13 cellular contexts compared by ENCODE assay signal in genomic region chr15:44775923-44776322, GRCh38. TPM values are rescaled to one million over a fixed set of nuclear protein-coding genes. Genes with fewer than 3 reads are reported as not detected.
DNase-seq lines count a peak whose midpoint lies in the region; ATAC-seq and TF ChIP-seq lines count a peak whose summit lies in the region.
"Had no signal": no experiment of that assay in that cellular context is flagged by ENCODE, and none has a peak within 500 bp of the region (broad histone marks: within the 10 kb centered on the region; RNA-seq: fewer than 3 reads in every experiment).

No MANE protein-coding gene starts in this region.

- CTCF ChIA-PET in RWPE1 (lab: Yijun Ruan, JAX): interaction anchor here (0.6 kb wide), 1 partner anchor 11 kb away, joined by 5 read pairs; no protein-coding TSS in a partner anchor

- H3K27ac Mint-ChIP-seq in activated naive CD8-positive, alpha-beta T cell treated with anti-CD3 and anti-CD28 coated beads, Interleukin-2, amount 50 U/mL, for 24 hours: no peak overlapping the region
- H3K27ac Mint-ChIP-seq: activated naive CD4-positive, alpha-beta T cell treated with anti-CD3 and anti-CD28 coated beads, Interleukin-2, amount 50 U/mL, for 72 hours; CD14-positive monocyte had no signal

- H3K27ac ChIP-seq in RWPE1 (no peak overlapping the region), hepatocyte (no peak overlapping the region)
- H3K27ac ChIP-seq: thyroid gland had no signal

- DNase-seq in DMS79 treated with DMSO at 0.1 percent for 48 hours (lab: John Stamatoyannopoulos, UW): peak; percentile 38
- peak; percentile 63 for DNase-seq in NCI-H128 (lab: John Stamatoyannopoulos, UW; ENCODE audit: unreplicated experiment)
- DNase-seq in RWPE1 (ENCODE audit: low spot score): peak; percentile 18
- peak; percentile 58 for DNase-seq in hepatocyte (ENCODE audit: low spot score)
- DNase-seq in left lobe of liver (ENCODE audit: low spot score): no peak
- DNase-seq in activated naive CD8-positive, alpha-beta T cell treated with anti-CD3 and anti-CD28 coated beads, Interleukin-2, amount 50 U/mL, for 24 hours: no peak
- DNase-seq in SIG-M5 treated with dmso at 0.1 percent for 504 hours (lab: John Stamatoyannopoulos, UW; ENCODE audit: unreplicated experiment): no peak
- DNase-seq: activated CD4-positive, alpha-beta T cell treated with anti-CD3 and anti-CD28 coated beads for 4 hours; thyroid gland had no signal

- peaks cover 14% of the 10 kb centered on the region for H3K36me3 Mint-ChIP-seq in activated naive CD8-positive, alpha-beta T cell treated with anti-CD3 and anti-CD28 coated beads, Interleukin-2, amount 50 U/mL, for 24 hours (ENCODE audit: low read depth)
- H3K36me3 Mint-ChIP-seq: CD14-positive monocyte had no signal

- H3K9me3 Mint-ChIP-seq in activated naive CD8-positive, alpha-beta T cell treated with anti-CD3 and anti-CD28 coated beads, Interleukin-2, amount 50 U/mL, for 24 hours: peaks cover 11% of the 10 kb centered on the region

- H3K79me2 ChIP-seq in hepatocyte: no peaks in the 10 kb centered on the region

- no peaks in the 10 kb centered on the region for H3K4me1 Mint-ChIP-seq in activated naive CD8-positive, alpha-beta T cell treated with anti-CD3 and anti-CD28 coated beads, Interleukin-2, amount 50 U/mL, for 24 hours
- H3K4me1 Mint-ChIP-seq: CD14-positive monocyte had no signal

- H2AFZ ChIP-seq in hepatocyte: no peak overlapping the region

- no peak overlapping the region for H3K4me3 ChIP-seq in hepatocyte
- H3K4me3 ChIP-seq: thyroid gland had no signal

- no peaks in the 10 kb centered on the region for H3K36me3 ChIP-seq in hepatocyte (replicated peaks; ENCODE audit: insufficient read depth, low read depth)
- H3K36me3 ChIP-seq: thyroid gland had no signal

- H3K9me2 ChIP-seq in hepatocyte (replicated peaks; ENCODE audit: insufficient read depth): no peaks in the 10 kb centered on the region

- POLR2A ChIA-PET in RWPE1 (lab: Yijun Ruan, JAX; ENCODE audit: low non-redundant PET): interaction anchor here (0.6 kb wide), 1 partner anchor 64 kb away, joined by 3 read pairs; no protein-coding TSS in a partner anchor

- H3K4me3 Mint-ChIP-seq in activated naive CD8-positive, alpha-beta T cell treated with anti-CD3 and anti-CD28 coated beads, Interleukin-2, amount 50 U/mL, for 24 hours: no peak overlapping the region
- H3K4me3 Mint-ChIP-seq: CD14-positive monocyte, neural crest cell had no signal

- WGBS in hepatocyte (ENCODE audit: low lambda C conversion rate, missing lambda C conversion rate): 78% methylated on average over 3 of the region's 3 CpGs

- no peaks in the 10 kb centered on the region for H3K27me3 Mint-ChIP-seq in activated naive CD8-positive, alpha-beta T cell treated with anti-CD3 and anti-CD28 coated beads, Interleukin-2, amount 50 U/mL, for 24 hours

- no peaks in the 10 kb centered on the region for H3K4me1 ChIP-seq in hepatocyte (ENCODE audit: insufficient read depth)
- H3K4me1 ChIP-seq: thyroid gland had no signal

- ATAC-seq in left lobe of liver: no peak
- no peak for ATAC-seq in activated naive CD8-positive, alpha-beta T cell treated with anti-CD3 and anti-CD28 coated beads, Interleukin-2, amount 50 U/mL, for 24 hours
- no peak for ATAC-seq in HG02884 (IDR thresholded peaks at IDR 0.05; ENCODE audit: unreplicated experiment)
- ATAC-seq: activated naive CD4-positive, alpha-beta T cell treated with anti-CD3 and anti-CD28 coated beads, Interleukin-2, amount 50 U/mL, for 72 hours had no signal

- H3K27me3 ChIP-seq in hepatocyte: no peaks in the 10 kb centered on the region
- H3K27me3 ChIP-seq: thyroid gland had no signal

- no peak overlapping the region for H3K4me2 ChIP-seq in hepatocyte

- H4K20me1 ChIP-seq in hepatocyte (ENCODE audit: insufficient read depth, poor library complexity, severe bottlenecking): no peaks in the 10 kb centered on the region

- TF ChIP-seq CTCF in RWPE1 (conservative IDR thresholded peaks at IDR 0.05; ENCODE audit: low read depth) (no peak), hepatocyte (IDR thresholded peaks at IDR 0.05; ENCODE audit: poor library complexity) (no peak)

- no peaks in the 10 kb centered on the region for H3K9me3 ChIP-seq in hepatocyte (ENCODE audit: low read depth)
- H3K9me3 ChIP-seq: thyroid gland had no signal

RNA-seq across cellular contexts. Expression of gene TRIM69, which starts 39.6 kb away (rescaled TPM):
- total RNA-seq in hepatocyte: 10.8 and 11.0 TPM in 2 replicates
- 6.5 and 9.7 TPM in 2 replicates for polyA plus RNA-seq in hepatocyte
- total RNA-seq in left lobe of liver: 5.2 TPM

Comparison
In these comparisons a context has a peak if more than half of its experiments do, and no peak if none do; other contexts are left out.
1. DNase-seq: peak in DMS79 treated with DMSO at 0.1 percent for 48 hours (single experiment), NCI-H128 (single experiment), RWPE1 (single experiment) and hepatocyte (single experiment); none in left lobe of liver (single experiment), activated naive CD8-positive, alpha-beta T cell treated with anti-CD3 and anti-CD28 coated beads, Interleukin-2, amount 50 U/mL, for 24 hours (single experiment) and SIG-M5 treated with dmso at 0.1 percent for 504 hours (single experiment).